In the genomic region with DNA sequence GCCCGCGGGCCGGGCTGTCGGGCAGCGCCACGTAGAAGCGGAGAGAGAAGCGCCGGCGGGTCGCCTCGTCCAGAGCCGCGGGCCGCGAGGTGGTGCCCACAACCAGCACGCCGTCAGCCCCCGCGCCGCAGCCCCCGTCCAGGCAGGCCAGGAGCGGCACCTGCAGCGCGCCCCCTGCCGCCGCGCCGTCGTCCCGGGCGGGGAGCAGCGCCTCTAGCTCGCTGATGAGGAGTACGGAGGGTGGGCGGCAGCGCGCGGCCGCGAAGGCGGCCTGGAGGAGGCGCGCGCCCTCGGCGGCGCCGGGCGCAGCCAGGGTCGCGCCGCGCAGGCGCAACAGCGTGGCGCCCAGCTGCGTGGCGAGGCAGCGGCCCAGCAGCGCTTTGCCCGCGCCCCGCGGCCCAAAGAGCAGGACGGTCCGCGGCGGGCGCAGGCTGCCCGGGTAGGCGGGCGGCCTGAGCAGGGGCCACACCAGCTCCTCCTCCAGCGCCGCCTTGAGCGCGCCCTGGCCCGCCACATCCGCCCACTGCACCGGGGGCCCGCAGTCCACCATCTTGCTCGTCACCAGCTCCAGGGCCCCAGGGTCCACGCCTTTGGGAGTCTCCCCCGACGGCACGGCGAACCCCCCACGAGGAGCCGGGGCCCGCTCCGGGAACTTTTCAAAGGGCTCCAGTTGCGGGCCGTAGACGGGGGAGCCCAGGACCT, we compare ENCODE assay signal across 8 cellular contexts. TPM values are rescaled to one million over a fixed set of nuclear protein-coding genes. Genes with fewer than 3 reads are reported as not detected.
DNase-seq lines count a peak whose midpoint lies in the region; ATAC-seq and TF ChIP-seq lines count a peak whose summit lies in the region.

No MANE protein-coding gene starts in this region.

- H3K79me2 ChIP-seq in KMS-11 (ENCODE audit: insufficient read depth, low read depth), result no peaks in the 10 kb centered on the region

- H3K4me1 ChIP-seq in KMS-11 (ENCODE audit: low read depth, poor library complexity, severe bottlenecking), result no peaks in the 10 kb centered on the region
- peaks cover 0 to 9% of the 10 kb centered on the region in 2 donors for H3K4me1 ChIP-seq in right atrium auricular region

- peak overlapping the region; percentile 75 for H2AFZ ChIP-seq in KMS-11 (ENCODE audit: low read depth)

- peak overlapping the region; percentile 57 for H3K4me2 ChIP-seq in KMS-11

- DNase-seq in C1 segment of cervical spinal cord (lab: John Stamatoyannopoulos, UW), result peak in 9 of 14 donors; percentile 9 to 63 (median 41)
- DNase-seq in RPMI7951 (ENCODE audit: low read depth), result peak; percentile 31
- peak; percentile 48 to 81 (median 62) for DNase-seq in activated naive CD4-positive, alpha-beta T cell (lab: John Stamatoyannopoulos, UW)
- DNase-seq in right atrium auricular region (ENCODE audit: low spot score), result no peak

- no peaks in the 10 kb centered on the region for H4K20me1 ChIP-seq in KMS-11 (ENCODE audit: insufficient read depth)

- peak overlapping the region; percentile 52; the same call in 1 of the 2 replicates for H3K9ac ChIP-seq in KMS-11

- ATAC-seq in HG03442 (IDR thresholded peaks at IDR 0.05; ENCODE audit: unreplicated experiment) (no peak), HG03571 (IDR thresholded peaks at IDR 0.05; ENCODE audit: unreplicated experiment) (no peak)

- H3K27ac ChIP-seq in KMS-11 (no peak overlapping the region), right atrium auricular region (no peak overlapping the region), skin epidermis (peak overlapping the region in 20 of 21 experiments; percentile 12 to 91 (median 74))

- peak; percentile 35; the same call in 1 of the 2 replicates for TF ChIP-seq CTCF in KMS-11 (conservative IDR thresholded peaks at IDR 0.05; ENCODE audit: low read depth, low read length)
- TF ChIP-seq CTCF in right atrium auricular region (IDR thresholded peaks at IDR 0.05), result peak in 1 of 2 donors; percentile 35

- H3K9me3 ChIP-seq in right atrium auricular region, result no peaks in the 10 kb centered on the region

- H3K36me3 ChIP-seq in KMS-11 (ENCODE audit: insufficient read depth), result no peaks in the 10 kb centered on the region
- H3K36me3 ChIP-seq in right atrium auricular region, result no peaks in the 10 kb centered on the region

- H3K4me3 ChIP-seq in KMS-11 (IDR thresholded peaks at IDR 0.05; ENCODE audit: insufficient read depth, low read depth, low read length) (no peak overlapping the region), right atrium auricular region (peak overlapping the region; percentile 22 to 54), skin epidermis (peak overlapping the region; percentile 30 to 70 (median 46))

- peaks cover 8% of the 10 kb centered on the region; the same call in 1 of the 2 replicates for H3K27me3 ChIP-seq in KMS-11 (ENCODE audit: insufficient read depth, low read depth)
- H3K27me3 ChIP-seq in right atrium auricular region, result no peaks in the 10 kb centered on the region

RNA-seq across cellular contexts. Expression of a gene that starts 27.6 kb away (rescaled TPM):
- total RNA-seq in RPMI7951 (2014; rRNA removed; shearing (Covaris generic)), result not detected in 2 replicates
- total RNA-seq in right atrium auricular region, result under 1 TPM; 0.19 to 0.24 TPM

Comparison
In these comparisons a context has a peak if more than half of its experiments do, and no peak if none do; other contexts are left out.
1. H3K27ac ChIP-seq: peak in skin epidermis (20 of 21); none in KMS-11 (single experiment) and right atrium auricular region (0 of 2).